ENCODE assay signal across 8 cellular contexts in genomic region chr17:80036715-80037477, GRCh38. TPM values are rescaled to one million over a fixed set of nuclear protein-coding genes. Genes with fewer than 3 reads are reported as not detected.
DNase-seq lines count a peak whose midpoint lies in the region; ATAC-seq and TF ChIP-seq lines count a peak whose summit lies in the region.

No MANE protein-coding gene starts in this region.

- no peak for TF ChIP-seq CTCF in fibroblast of the aortic adventitia (IDR thresholded peaks at IDR 0.05; ENCODE audit: insufficient read depth, low read length)
- TF ChIP-seq CTCF in neural crest cell (conservative IDR thresholded peaks at IDR 0.05): no peak

- peak overlapping the region; percentile 87 for H3K4me3 ChIP-seq in fibroblast of the aortic adventitia (ENCODE audit: low read depth, low read length)

- ATAC-seq in GM21515 (IDR thresholded peaks at IDR 0.05; ENCODE audit: unreplicated experiment) (peak; percentile 4), GM18870 (IDR thresholded peaks at IDR 0.05; ENCODE audit: unreplicated experiment) (no peak), GM19328 (IDR thresholded peaks at IDR 0.05; ENCODE audit: unreplicated experiment) (no peak), GM18867 (IDR thresholded peaks at IDR 0.05; ENCODE audit: unreplicated experiment) (no peak)

- no peaks in the 10 kb centered on the region for H3K27me3 Mint-ChIP-seq in neural crest cell (ENCODE audit: low read depth)

- DNase-seq in NCI-H345 (lab: John Stamatoyannopoulos, UW) (peak; percentile 81), fibroblast of the aortic adventitia (ENCODE audit: low read depth) (no peak), neural crest cell (ENCODE audit: low read depth, low spot score) (peak; percentile 76)
- peak; percentile 41 to 43 for DNase-seq in activated T-cell treated with anti-CD3 and anti-CD28 coated beads, Interleukin-2, amount 50 U/mL, for 48 hours

- peaks cover 42% of the 10 kb centered on the region for H3K4me1 Mint-ChIP-seq in neural crest cell

- peak overlapping the region; percentile 98 for H3K4me3 Mint-ChIP-seq in neural crest cell

- peaks cover 16% of the 10 kb centered on the region for H3K36me3 Mint-ChIP-seq in neural crest cell (ENCODE audit: low read depth)

- H3K9me3 Mint-ChIP-seq in neural crest cell: no peaks in the 10 kb centered on the region

- H3K27ac Mint-ChIP-seq in neural crest cell (ENCODE audit: unreplicated experiment): peak overlapping the region; percentile 99

RNA-seq across cellular contexts. Expression of gene CCDC40, which starts 0.5 kb away (rescaled TPM):
- total RNA-seq in fibroblast of the aortic adventitia (ENCODE audit: low replicate concordance) (3.0 and 5.2 TPM in 2 replicates), neural crest cell (22.7 and 23.8 TPM in 2 replicates)

RNA-seq across cellular contexts. Expression of gene TBC1D16, which starts 1.2 kb away (rescaled TPM):
- total RNA-seq in fibroblast of the aortic adventitia (ENCODE audit: low replicate concordance) (33.4 and 37.8 TPM in 2 replicates), neural crest cell (96.2 and 96.5 TPM in 2 replicates)
